In the genomic region with DNA sequence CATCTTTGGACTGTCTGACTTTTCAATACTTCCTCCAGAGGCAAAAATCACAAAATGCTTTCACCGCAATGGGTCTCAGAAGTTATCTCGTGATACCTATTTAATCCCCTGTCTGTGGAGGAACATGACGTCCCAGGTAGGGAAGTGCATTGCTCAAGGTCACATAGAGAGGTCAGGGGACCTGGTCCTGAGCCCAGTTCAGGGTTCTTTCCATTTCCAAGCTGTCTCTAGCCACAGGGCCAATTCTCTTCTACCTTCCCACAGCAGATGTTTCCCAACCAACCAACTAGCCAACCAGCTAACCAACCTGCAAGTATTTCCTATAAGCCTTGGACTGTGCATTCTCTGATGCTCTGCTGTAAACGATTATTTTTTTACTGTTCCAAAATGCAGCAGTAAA, we compare ENCODE assay signal across 26 cellular contexts.
DNase-seq lines count a peak whose midpoint lies in the region; ATAC-seq, FAIRE-seq and TF ChIP-seq lines count a peak whose summit lies in the region.
"Had no signal": no experiment of that assay in that cellular context is flagged by ENCODE, and none has a peak within 500 bp of the region (broad histone marks: within the 10 kb centered on the region; RNA-seq: fewer than 3 reads in every experiment).

No MANE protein-coding gene starts in this region.

- no peak for DNase-seq in HepG2 (ENCODE audit: low spot score)
- DNase-seq in right lobe of liver: no peak
- DNase-seq in glutamatergic neuron: no peak
- no peak for DNase-seq in trophoblast cell
- DNase-seq in activated T-helper 1 cell treated with anti-CD3 and anti-CD28 coated beads, Interleukin-12 subunit alpha, Interleukin-12 subunit beta, Interleukin-2, Interleukin-4 antibody, amounts not matched to agents 30 ng/mL and 10 ng/mL and 1 ng/mL, durations not matched to agents 14 hours and 24 hours and 36 hours (ENCODE audit: low spot score): no peak
- DNase-seq in tibial artery: no peak
- DNase-seq: BE2C; CD4-positive, CD25-positive, alpha-beta regulatory T cell; EL; GF-D8; Karpas-422; MV-4-11; NCI-H1694; NCI-H2081; NCI-H2171; NCI-H345; NCI-H524; NCI-H774; NK-92 treated with Interleukin-12 subunit alpha and Interleukin-12 subunit beta, amount 100 ng/mL, for 24 hours; SJCRH30 had no signal

- peaks cover 35% of the 10 kb centered on the region for H3K4me1 Mint-ChIP-seq in glutamatergic neuron (ENCODE audit: low read depth, unreplicated experiment)
- H3K4me1 Mint-ChIP-seq in activated T-helper 1 cell treated with anti-CD3 and anti-CD28 coated beads, Interleukin-12 subunit alpha, Interleukin-12 subunit beta, Interleukin-2, Interleukin-4 antibody, amounts not matched to agents 30 ng/mL and 10 ng/mL and 1 ng/mL, durations not matched to agents 14 hours and 24 hours and 36 hours (ENCODE audit: low read depth): peaks cover 6% of the 10 kb centered on the region
- H3K4me1 Mint-ChIP-seq: CD4-positive, CD25-positive, alpha-beta regulatory T cell had no signal

- H4K91ac ChIP-seq in trophoblast cell (ENCODE audit: low read depth, low read length): no peak overlapping the region

- CTCF ChIA-PET in HepG2 (lab: Yijun Ruan, JAX; ENCODE audit: low intra/inter-chr PET ratio, low total read pairs): no interaction called here

- no peak overlapping the region for H4K8ac ChIP-seq in trophoblast cell (ENCODE audit: low read depth, low read length)

- in situ Hi-C loops in HepG2 (cut with HindIII; ENCODE audit: extremely low pct_ligation_motif_present, low pct_unique_long_range_greater_than_20kb): no loop called here

- H3K79me1 ChIP-seq in trophoblast cell (ENCODE audit: low read length): no peaks in the 10 kb centered on the region

- H3K4ac ChIP-seq in trophoblast cell (ENCODE audit: low read depth, low read length): no peak overlapping the region

- H3K4me1 ChIP-seq in HepG2 (ENCODE audit: insufficient read depth, low read length): peaks cover 30% of the 10 kb centered on the region
- no peaks in the 10 kb centered on the region for H3K4me1 ChIP-seq in right lobe of liver
- H3K4me1 ChIP-seq in trophoblast cell (ENCODE audit: control insufficient read depth in 1 of 2, insufficient read depth in 2 of 2, low read length in 2 of 2): no peaks in the 10 kb centered on the region
- peaks cover 0 to 3% (median 0%) of the 10 kb centered on the region in 4 donors for H3K4me1 ChIP-seq in tibial artery

- H3K27ac Mint-ChIP-seq in glutamatergic neuron (ENCODE audit: unreplicated experiment): peak overlapping the region; percentile 52
- no peak overlapping the region for H3K27ac Mint-ChIP-seq in activated T-helper 1 cell treated with anti-CD3 and anti-CD28 coated beads, Interleukin-12 subunit alpha, Interleukin-12 subunit beta, Interleukin-2, Interleukin-4 antibody, amounts not matched to agents 30 ng/mL and 10 ng/mL and 1 ng/mL, durations not matched to agents 14 hours and 24 hours and 36 hours
- H3K27ac Mint-ChIP-seq: CD4-positive, CD25-positive, alpha-beta regulatory T cell; IgD-negative memory B cell had no signal

- H2BK12ac ChIP-seq in trophoblast cell (ENCODE audit: low read length): no peak overlapping the region

- H2BK120ac ChIP-seq in trophoblast cell (ENCODE audit: insufficient read depth, low read length, poor library complexity): no peak overlapping the region

- H3K23ac ChIP-seq in trophoblast cell (ENCODE audit: low read length): peak overlapping the region; percentile 42

- no TSS peak for BruUV-seq in HepG2 (replicated peaks; lab: Mats Ljungman, UMichigan)

- TF ChIP-seq RAD21 in HepG2 (CRISPR knock-in tag; IDR thresholded peaks at IDR 0.05): no peak

- WGBS in HepG2 (ENCODE audit: low lambda C conversion rate): 43% methylated on average over 4 of the region's 4 CpGs
- 54% methylated on average over 4 of the region's 4 CpGs for WGBS in right lobe of liver (ENCODE audit: insufficient coverage, low coverage, low lambda C conversion rate, missing lambda C conversion rate)
- no CpG with 5 or more reads among the region's 4 CpGs for WGBS in trophoblast cell (ENCODE audit: extremely low coverage, insufficient coverage, insufficient read length)

- H3K36me3 ChIP-seq in HepG2 (replicated peaks in 1 of 2; ENCODE audit: control insufficient read depth in 1 of 2, insufficient read depth in 2 of 2, low read length in 2 of 2) (no peaks in the 10 kb centered on the region), right lobe of liver (no peaks in the 10 kb centered on the region), trophoblast cell (ENCODE audit: control insufficient read depth in 1 of 2, insufficient read depth in 2 of 2, low read length in 2 of 2) (no peaks in the 10 kb centered on the region), tibial artery (no peaks in the 10 kb centered on the region)
- H3K36me3 ChIP-seq: BE2C, SJCRH30 had no signal

- H3K9me3 Mint-ChIP-seq in glutamatergic neuron (ENCODE audit: unreplicated experiment): no peaks in the 10 kb centered on the region
- H3K9me3 Mint-ChIP-seq in activated T-helper 1 cell treated with anti-CD3 and anti-CD28 coated beads, Interleukin-12 subunit alpha, Interleukin-12 subunit beta, Interleukin-2, Interleukin-4 antibody, amounts not matched to agents 30 ng/mL and 10 ng/mL and 1 ng/mL, durations not matched to agents 14 hours and 24 hours and 36 hours: no peaks in the 10 kb centered on the region
- H3K9me3 Mint-ChIP-seq: CD4-positive, CD25-positive, alpha-beta regulatory T cell; IgD-negative memory B cell had no signal

- H3K18ac ChIP-seq in trophoblast cell (ENCODE audit: low read length): no peak overlapping the region

- no peak for FAIRE-seq in HepG2 (lab: Jason Lieb, UNC)
- FAIRE-seq: GM19239, H1 had no signal

- intact Hi-C loops in HepG2 (cut with micrococcal nuclease; ENCODE audit: unreplicated experiment) (loop anchor here (5.0 kb wide), 1 partner anchor 48 kb away; no protein-coding TSS in a partner anchor), right lobe of liver (cut with DNase I) (no loop called here), tibial artery (cut with DNase I; ENCODE audit: low total_unique reads) (no loop called here)
- intact Hi-C loops in activated T-helper 1 cell treated with anti-CD3 and anti-CD28 coated beads, Interleukin-12 subunit alpha, Interleukin-12 subunit beta, Interleukin-2, Interleukin-4 antibody, amounts not matched to agents 30 ng/mL and 10 ng/mL and 1 ng/mL, durations not matched to agents 14 hours and 24 hours and 36 hours (cut with micrococcal nuclease): no loop called here

- no peak for ATAC-seq in HepG2
- no peak for ATAC-seq in right lobe of liver
- no peak for ATAC-seq in HG03175 (IDR thresholded peaks at IDR 0.05; ENCODE audit: unreplicated experiment)
- ATAC-seq: HCT116, Panc1 had no signal

- H3K27me3 ChIP-seq in HepG2 (ENCODE audit: control insufficient read depth in 1 of 2, insufficient read depth in 2 of 2, low read length in 2 of 2) (no peaks in the 10 kb centered on the region), right lobe of liver (no peaks in the 10 kb centered on the region), trophoblast cell (ENCODE audit: insufficient read depth, low read length) (no peaks in the 10 kb centered on the region), tibial artery (peaks cover 0 to 21% of the 10 kb centered on the region in 2 donors)
- H3K27me3 ChIP-seq: BE2C, SJCRH30 had no signal

- no peak overlapping the region for H4K12ac ChIP-seq in trophoblast cell (ENCODE audit: low read depth, low read length)

- no peak for TF ChIP-seq CTCF in HepG2 (CRISPR knock-in tag; IDR thresholded peaks at IDR 0.05)
- TF ChIP-seq CTCF in right lobe of liver (IDR thresholded peaks at IDR 0.05): no peak
- no peak for TF ChIP-seq CTCF in glutamatergic neuron (IDR thresholded peaks at IDR 0.05; ENCODE audit: partially characterized antibody, unreplicated experiment)
- TF ChIP-seq CTCF in tibial artery (IDR thresholded peaks at IDR 0.05): no peak

- H3K4me2 ChIP-seq in HepG2 (ENCODE audit: low read depth, low read length) (no peak overlapping the region), trophoblast cell (ENCODE audit: low read length) (no peak overlapping the region)

- no peaks in the 10 kb centered on the region for H3K36me3 Mint-ChIP-seq in glutamatergic neuron (ENCODE audit: unreplicated experiment)
- no peaks in the 10 kb centered on the region for H3K36me3 Mint-ChIP-seq in activated T-helper 1 cell treated with anti-CD3 and anti-CD28 coated beads, Interleukin-12 subunit alpha, Interleukin-12 subunit beta, Interleukin-2, Interleukin-4 antibody, amounts not matched to agents 30 ng/mL and 10 ng/mL and 1 ng/mL, durations not matched to agents 14 hours and 24 hours and 36 hours (ENCODE audit: low read depth)
- H3K36me3 Mint-ChIP-seq: CD4-positive, CD25-positive, alpha-beta regulatory T cell; IgD-negative memory B cell had no signal

- H3K9me3 ChIP-seq in HepG2 (ENCODE audit: low read length): no peaks in the 10 kb centered on the region
- no peaks in the 10 kb centered on the region for H3K9me3 ChIP-seq in right lobe of liver
- H3K9me3 ChIP-seq in trophoblast cell (ENCODE audit: insufficient read depth, low read depth, low read length): no peaks in the 10 kb centered on the region
- H3K9me3 ChIP-seq in tibial artery: no peaks in the 10 kb centered on the region
- H3K9me3 ChIP-seq: BE2C, SJCRH30 had no signal

- H3K79me2 ChIP-seq in HepG2 (ENCODE audit: insufficient read depth, low read length) (no peaks in the 10 kb centered on the region), trophoblast cell (ENCODE audit: control insufficient read depth, insufficient read depth, low read length, poor library complexity) (no peaks in the 10 kb centered on the region)

- H3K9ac ChIP-seq in HepG2 (ENCODE audit: insufficient read depth, low read depth, low read length) (no peak overlapping the region), trophoblast cell (ENCODE audit: low read length) (no peak overlapping the region)

- H3K4me3 Mint-ChIP-seq in glutamatergic neuron (ENCODE audit: unreplicated experiment): no peak overlapping the region
- no peak overlapping the region for H3K4me3 Mint-ChIP-seq in activated T-helper 1 cell treated with anti-CD3 and anti-CD28 coated beads, Interleukin-12 subunit alpha, Interleukin-12 subunit beta, Interleukin-2, Interleukin-4 antibody, amounts not matched to agents 30 ng/mL and 10 ng/mL and 1 ng/mL, durations not matched to agents 14 hours and 24 hours and 36 hours
- H3K4me3 Mint-ChIP-seq: CD4-positive, CD25-positive, alpha-beta regulatory T cell; IgD-negative memory B cell had no signal

- H4K20me1 ChIP-seq in HepG2 (ENCODE audit: insufficient read depth, low read length): no peaks in the 10 kb centered on the region

- no peak overlapping the region for H3K14ac ChIP-seq in trophoblast cell (ENCODE audit: low read length)

- no peak overlapping the region for H2BK5ac ChIP-seq in trophoblast cell (ENCODE audit: low read depth, low read length, poor library complexity)

- no peak overlapping the region for H3K27ac ChIP-seq in HepG2 (ENCODE audit: extremely low read length, insufficient read depth, low read length)
- no peak overlapping the region for H3K27ac ChIP-seq in right lobe of liver
- H3K27ac ChIP-seq in trophoblast cell (ENCODE audit: low read depth, low read length): no peak overlapping the region
- no peak overlapping the region for H3K27ac ChIP-seq in tibial artery
- H3K27ac ChIP-seq: SJCRH30 had no signal

- TF ChIP-seq EP300 in HepG2 (IDR thresholded peaks at IDR 0.05; ENCODE audit: low read depth in 2 of 2, low read length in 2 of 2) (no peak), HepG2 (CRISPR knock-in tag; IDR thresholded peaks at IDR 0.05; ENCODE audit: borderline replicate concordance) (no peak)

- H3K4me3 ChIP-seq in HepG2 (replicated peaks in 1 of 3; ENCODE audit: insufficient read depth in 1 of 3, low read depth in 2 of 3, low read length in 3 of 3) (no peak overlapping the region), right lobe of liver (no peak overlapping the region), trophoblast cell (ENCODE audit: low read depth, low read length) (no peak overlapping the region), tibial artery (no peak overlapping the region)
- H3K4me3 ChIP-seq: SJCRH30 had no signal

- no peak overlapping the region for H2AK5ac ChIP-seq in trophoblast cell (ENCODE audit: low read length)

- no peak for TF ChIP-seq POLR2A in HepG2 (IDR thresholded peaks at IDR 0.05; ENCODE audit: insufficient read depth in 1 of 2, low read depth in 2 of 2, low read length in 2 of 2)
- TF ChIP-seq POLR2A in right lobe of liver (IDR thresholded peaks at IDR 0.05): no peak

- H3K27me3 Mint-ChIP-seq in glutamatergic neuron (ENCODE audit: unreplicated experiment): peaks cover 8% of the 10 kb centered on the region
- H3K27me3 Mint-ChIP-seq in activated T-helper 1 cell treated with anti-CD3 and anti-CD28 coated beads, Interleukin-12 subunit alpha, Interleukin-12 subunit beta, Interleukin-2, Interleukin-4 antibody, amounts not matched to agents 30 ng/mL and 10 ng/mL and 1 ng/mL, durations not matched to agents 14 hours and 24 hours and 36 hours (ENCODE audit: insufficient read depth): peaks cover 21% of the 10 kb centered on the region

- H2AFZ ChIP-seq in HepG2 (ENCODE audit: low read length) (no peak overlapping the region), trophoblast cell (ENCODE audit: insufficient read depth, low read length, poor library complexity) (no peak overlapping the region)

- POLR2A ChIA-PET in HepG2 (lab: Yijun Ruan, JAX): interaction anchor here (1.0 kb wide), 1 partner anchor 50 kb away, joined by 3 read pairs; no protein-coding TSS in a partner anchor
